8 cellular contexts compared by ENCODE assay signal in the genomic region with DNA sequence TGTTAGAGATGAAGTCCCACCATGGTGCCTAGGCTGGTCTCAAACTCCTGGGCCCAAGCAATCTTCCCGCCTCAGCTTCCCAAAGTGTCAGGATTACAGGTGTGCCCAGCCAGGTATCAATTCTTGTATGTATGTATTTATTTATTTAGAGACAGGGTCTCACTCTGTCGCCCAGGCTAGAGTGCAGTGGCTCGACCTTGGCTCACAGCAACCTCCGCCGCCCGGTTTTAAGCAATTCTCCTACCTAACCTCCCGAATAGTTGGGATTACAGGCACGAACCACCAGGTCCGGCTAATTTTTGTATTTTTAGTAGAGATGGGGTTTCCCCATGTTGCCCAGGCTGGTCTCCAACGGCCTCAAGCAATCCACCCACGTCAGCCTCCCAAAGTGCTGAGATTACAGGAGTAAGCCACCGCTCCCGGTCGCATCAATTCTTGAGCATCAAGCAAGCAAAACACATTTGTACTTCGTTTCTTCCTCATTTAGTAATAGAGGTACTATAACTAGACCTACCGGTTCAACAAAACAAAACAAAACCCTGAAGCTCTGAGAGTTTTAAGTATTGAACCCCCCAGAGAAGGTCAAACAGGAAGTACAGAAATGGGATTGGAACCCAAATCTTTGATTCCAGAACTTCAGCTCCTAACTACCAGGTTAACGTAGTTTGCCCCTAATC. TPM values are rescaled to one million over a fixed set of nuclear protein-coding genes. Genes with fewer than 3 reads are reported as not detected.
DNase-seq lines count a peak whose midpoint lies in the region; ATAC-seq and TF ChIP-seq lines count a peak whose summit lies in the region.

No MANE protein-coding gene starts in this region.

- H3K4me3 ChIP-seq in DND-41 (ENCODE audit: low read depth in 1 of 2, low read length in 2 of 2), result peak overlapping the region in 1 of 2 experiments; percentile 84; a peak in 2 of 4 replicates
- H3K4me3 ChIP-seq in fibroblast of pulmonary artery (replicated peaks; ENCODE audit: low read depth, low read length), result peak overlapping the region; percentile 70
- peak overlapping the region; percentile 45 for H3K4me3 ChIP-seq in rectal smooth muscle tissue (ENCODE audit: low read length)

- ATAC-seq in DND-41 (ENCODE audit: insufficient read depth, low read depth) (no peak), GM21786 (IDR thresholded peaks at IDR 0.05; ENCODE audit: unreplicated experiment) (no peak)

- TF ChIP-seq CTCF in DND-41 (IDR thresholded peaks at IDR 0.05; ENCODE audit: borderline replicate concordance, extremely low read depth, low read length, poor library complexity, severe bottlenecking) (no peak), HFFc6 (IDR thresholded peaks at IDR 0.05) (no peak), fibroblast of pulmonary artery (IDR thresholded peaks at IDR 0.05; ENCODE audit: low read length, missing control alignments) (no peak)

- no peaks in the 10 kb centered on the region for H3K9me3 ChIP-seq in DND-41 (ENCODE audit: insufficient read depth, low read length, severe bottlenecking)

- H3K27me3 ChIP-seq in DND-41 (ENCODE audit: insufficient read depth, low read length, poor library complexity) (no peaks in the 10 kb centered on the region), rectal smooth muscle tissue (ENCODE audit: control insufficient read depth, insufficient read depth, low read length) (no peaks in the 10 kb centered on the region)

- peak overlapping the region; percentile 20; the same call in 1 of the 2 replicates for H3K9ac ChIP-seq in DND-41 (ENCODE audit: low read depth, low read length)
- no peak overlapping the region for H3K9ac ChIP-seq in rectal smooth muscle tissue (ENCODE audit: low read length)

- peak overlapping the region; percentile 88 for H3K4me3 Mint-ChIP-seq in HFFc6
- peak overlapping the region; percentile 95 for H3K4me3 Mint-ChIP-seq in T-helper 2 cell treated with Interferon-gamma antibody and Interleukin-4, amounts not matched to agents 5 μg/mL and 100 μg/mL, for 36 hours

- peak overlapping the region; percentile 98 for H2AFZ ChIP-seq in DND-41 (ENCODE audit: low read depth, low read length)

- peaks cover 26% of the 10 kb centered on the region for H3K4me1 Mint-ChIP-seq in HFFc6 (ENCODE audit: low read depth)
- peaks cover 13% of the 10 kb centered on the region for H3K4me1 Mint-ChIP-seq in T-helper 2 cell treated with Interferon-gamma antibody and Interleukin-4, amounts not matched to agents 5 μg/mL and 100 μg/mL, for 36 hours (ENCODE audit: low read depth)

- H3K36me3 Mint-ChIP-seq in HFFc6 (ENCODE audit: low read depth), result no peaks in the 10 kb centered on the region
- H3K36me3 Mint-ChIP-seq in T-helper 2 cell treated with Interferon-gamma antibody and Interleukin-4, amounts not matched to agents 5 μg/mL and 100 μg/mL, for 36 hours (ENCODE audit: low read depth), result peaks cover 6% of the 10 kb centered on the region

- peaks cover 24% of the 10 kb centered on the region for H3K79me2 ChIP-seq in DND-41 (ENCODE audit: insufficient read depth, low read length)

- DNase-seq in DND-41, result no peak
- DNase-seq in HFFc6, result no peak
- DNase-seq in T-helper 2 cell treated with Interferon-gamma antibody and Interleukin-4, amounts not matched to agents 5 μg/mL and 100 μg/mL, for 36 hours (ENCODE audit: low spot score), result no peak
- DNase-seq in fibroblast of pulmonary artery (ENCODE audit: low read depth), result peak; percentile 26
- DNase-seq in NCI-H2171 (lab: John Stamatoyannopoulos, UW), result no peak
- no peak for DNase-seq in medulla oblongata (ENCODE audit: extremely low spot score)

- H3K4me1 ChIP-seq in DND-41 (ENCODE audit: insufficient read depth, low read length) (peaks cover 34% of the 10 kb centered on the region), rectal smooth muscle tissue (ENCODE audit: control insufficient read depth, insufficient read depth, low read length) (peaks cover 14% of the 10 kb centered on the region)

- peak overlapping the region; percentile 94 for H3K27ac Mint-ChIP-seq in HFFc6
- peak overlapping the region; percentile 85 for H3K27ac Mint-ChIP-seq in T-helper 2 cell treated with Interferon-gamma antibody and Interleukin-4, amounts not matched to agents 5 μg/mL and 100 μg/mL, for 36 hours

- peaks cover 24% of the 10 kb centered on the region for H3K36me3 ChIP-seq in DND-41 (ENCODE audit: insufficient read depth, low read length)
- peaks cover 7% of the 10 kb centered on the region for H3K36me3 ChIP-seq in rectal smooth muscle tissue (ENCODE audit: control insufficient read depth, insufficient read depth, low read length)

- H3K27me3 Mint-ChIP-seq in HFFc6 (ENCODE audit: insufficient read depth), result no peaks in the 10 kb centered on the region; the same call in 1 of the 2 replicates
- no peaks in the 10 kb centered on the region for H3K27me3 Mint-ChIP-seq in T-helper 2 cell treated with Interferon-gamma antibody and Interleukin-4, amounts not matched to agents 5 μg/mL and 100 μg/mL, for 36 hours (ENCODE audit: low read depth)

- H3K27ac ChIP-seq in DND-41 (ENCODE audit: low read length) (no peak overlapping the region), rectal smooth muscle tissue (ENCODE audit: low read depth, low read length) (peak overlapping the region; percentile 68)

- H4K20me1 ChIP-seq in DND-41 (ENCODE audit: insufficient read depth, low read length), result 0 out of 2 replicates have a peak, but pooled peaks cover 3% of the 10 kb centered on the region

- H3K4me2 ChIP-seq in DND-41 (ENCODE audit: insufficient read depth, low read length), result peak overlapping the region; percentile 85

- H3K9me3 Mint-ChIP-seq in HFFc6, result no peaks in the 10 kb centered on the region
- no peaks in the 10 kb centered on the region for H3K9me3 Mint-ChIP-seq in T-helper 2 cell treated with Interferon-gamma antibody and Interleukin-4, amounts not matched to agents 5 μg/mL and 100 μg/mL, for 36 hours

RNA-seq across cellular contexts. Expression of gene ZNF500, which starts 1.0 kb away (rescaled TPM):
- total RNA-seq in HFFc6 (2021; fragmentation: NEBNext Ultra II Directional; extraction: Animal tissue kit (Norgen Biotek cat#: 25700)), result 10 to 100 TPM in 4 of 6 experiments, 1 to 10 TPM in 2; 8.9 to 13.4 (median 10.4) TPM

RNA-seq across cellular contexts. Expression of gene SEPTIN12, which starts 20.1 kb away (rescaled TPM):
- total RNA-seq in HFFc6 (2021; fragmentation: NEBNext Ultra II Directional; extraction: Animal tissue kit (Norgen Biotek cat#: 25700)), result not detected

RNA-seq across cellular contexts. Expression of gene SMIM22, which starts 27.2 kb away (rescaled TPM):
- not detected for total RNA-seq in HFFc6 (2021; fragmentation: NEBNext Ultra II Directional; extraction: Animal tissue kit (Norgen Biotek cat#: 25700))

RNA-seq across cellular contexts. Expression of gene DNAAF8, which starts 33.7 kb away (rescaled TPM):
- total RNA-seq in HFFc6 (2021; fragmentation: NEBNext Ultra II Directional; extraction: Animal tissue kit (Norgen Biotek cat#: 25700)), result 1 to 10 TPM; 1.1 to 2.8 (median 1.6) TPM

RNA-seq across cellular contexts. Expression of gene ANKS3, which starts 33.9 kb away (rescaled TPM):
- 10 to 100 TPM; 16.7 to 23.1 (median 19.7) TPM for total RNA-seq in HFFc6 (2021; fragmentation: NEBNext Ultra II Directional; extraction: Animal tissue kit (Norgen Biotek cat#: 25700))
